7 cellular contexts compared by ENCODE assay signal in the genomic region with DNA sequence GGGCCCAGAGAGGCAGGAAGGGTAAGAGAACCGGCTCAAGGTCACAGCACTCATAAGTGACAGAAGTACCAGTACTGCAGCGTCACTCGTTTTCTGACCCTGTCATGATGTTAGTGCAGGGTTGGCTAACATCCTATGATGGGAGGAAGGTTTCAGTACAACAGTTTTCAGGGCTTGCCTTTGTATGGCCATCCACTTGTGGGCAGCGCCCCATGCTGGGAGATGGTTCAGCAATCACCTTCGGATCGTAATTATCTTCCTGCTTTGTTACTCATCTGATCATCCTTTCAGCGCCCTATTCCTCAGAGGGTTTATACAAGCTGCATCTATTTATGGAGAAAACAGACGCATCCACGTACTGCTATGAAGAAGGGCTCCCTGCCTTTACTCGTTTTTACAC. TPM values are rescaled to one million over a fixed set of nuclear protein-coding genes. Genes with fewer than 3 reads are reported as not detected.
DNase-seq lines count a peak whose midpoint lies in the region; TF ChIP-seq lines count a peak whose summit lies in the region.

No MANE protein-coding gene starts in this region.

- H3K79me2 ChIP-seq in SK-N-SH (ENCODE audit: insufficient read depth) = peaks cover 74% of the 10 kb centered on the region

- peak; percentile 78 for TF ChIP-seq RAD21 in SK-N-SH (IDR thresholded peaks at IDR 0.05; ENCODE audit: low read length)

- CTCF ChIA-PET in SK-N-SH (lab: Yijun Ruan, JAX) = interaction anchor here (0.9 to 5.0 kb wide), 19 partner anchors 13 to 338 kb away, joined by 3 to 31 read pairs (median 4); no protein-coding TSS in a partner anchor

- TF ChIP-seq CTCF in SK-N-SH (IDR thresholded peaks at IDR 0.05) = peak; percentile 63
- TF ChIP-seq CTCF in left ventricle myocardium inferior (IDR thresholded peaks at IDR 0.05; ENCODE audit: borderline replicate concordance) = no peak

- H3K4me1 ChIP-seq in HUES6 (ENCODE audit: control insufficient read depth, insufficient read depth, low read length) (peaks cover 34% of the 10 kb centered on the region), SK-N-SH (ENCODE audit: control insufficient read depth in 1 of 2, insufficient read depth in 2 of 2, low read depth in 1 of 2, low read length in 1 of 2) (peaks cover 16 to 45% of the 10 kb centered on the region in 2 experiments), left ventricle myocardium inferior (peaks cover 65% of the 10 kb centered on the region), subcutaneous abdominal adipose tissue (ENCODE audit: control insufficient read depth in 5 of 5, insufficient read depth in 5 of 5, low read length in 5 of 5) (peaks cover 2 to 42% (median 39%) of the 10 kb centered on the region in 5 donors)

- no peaks in the 10 kb centered on the region for H3K9me2 ChIP-seq in SK-N-SH

- peak overlapping the region; percentile 98 for H3K4me3 ChIP-seq in HUES6 (ENCODE audit: low read depth, low read length)
- H3K4me3 ChIP-seq in SK-N-SH (ENCODE audit: low read depth in 2 of 2, low read length in 1 of 2) = peak overlapping the region; percentile 83 to 97
- H3K4me3 ChIP-seq in left ventricle myocardium inferior = peak overlapping the region; percentile 92
- peak overlapping the region in 4 of 5 donors; percentile 5 to 81 (median 56) for H3K4me3 ChIP-seq in subcutaneous abdominal adipose tissue (ENCODE audit: low read depth in 1 of 5, low read length in 5 of 5)

- 5% methylated on average over 10 of the region's 10 CpGs for WGBS in SK-N-SH (ENCODE audit: low lambda C conversion rate)

- POLR2A ChIA-PET in SK-N-SH (lab: Yijun Ruan, JAX) = interaction anchor here (1.2 to 5.1 kb wide), 4 partner anchors 18 to 199 kb away, joined by 3 to 21 read pairs (median 5); no protein-coding TSS in a partner anchor

- H3F3A ChIP-seq in SK-N-SH (replicated peaks; ENCODE audit: insufficient read depth) = peaks cover 22% of the 10 kb centered on the region

- DNase-seq in SK-N-SH (peak; percentile 54), left ventricle myocardium inferior (no peak), NCI-H2196 (lab: John Stamatoyannopoulos, UW; ENCODE audit: unreplicated experiment) (no peak), OCI-M2 (lab: John Stamatoyannopoulos, UW; ENCODE audit: unreplicated experiment) (no peak)
- DNase-seq in NK-92 treated with Interleukin-12 subunit alpha and Interleukin-12 subunit beta, amount 100 ng/mL, for 24 hours (lab: John Stamatoyannopoulos, UW) = no peak

- no peaks in the 10 kb centered on the region for H3K9me3 ChIP-seq in HUES6 (ENCODE audit: control insufficient read depth, insufficient read depth, low read depth, low read length)
- no peaks in the 10 kb centered on the region for H3K9me3 ChIP-seq in SK-N-SH
- no peaks in the 10 kb centered on the region for H3K9me3 ChIP-seq in left ventricle myocardium inferior (replicated peaks)
- no peaks in the 10 kb centered on the region for H3K9me3 ChIP-seq in subcutaneous abdominal adipose tissue (ENCODE audit: control insufficient read depth in 5 of 5, low read length in 5 of 5)

- H3K9ac ChIP-seq in HUES6 (ENCODE audit: low read length) (peak overlapping the region; percentile 45), SK-N-SH (peak overlapping the region; percentile 94), subcutaneous abdominal adipose tissue (ENCODE audit: low read length in 5 of 5) (no peak overlapping the region)

- no peak overlapping the region for H3K27ac ChIP-seq in HUES6 (ENCODE audit: low read depth, low read length)
- H3K27ac ChIP-seq in SK-N-SH (ENCODE audit: low read depth in 2 of 2, low read length in 1 of 2) = peak overlapping the region; percentile 78 to 97
- peak overlapping the region; percentile 89 for H3K27ac ChIP-seq in left ventricle myocardium inferior (replicated peaks)
- no peak overlapping the region for H3K27ac ChIP-seq in subcutaneous abdominal adipose tissue (ENCODE audit: low read depth, low read length)

- no peak for TF ChIP-seq EP300 in SK-N-SH (IDR thresholded peaks at IDR 0.05; ENCODE audit: borderline replicate concordance in 1 of 2, low read depth in 1 of 2, low read length in 1 of 2)

- peak overlapping the region; percentile 91 for H3K4me2 ChIP-seq in SK-N-SH

- peaks cover 55% of the 10 kb centered on the region for H4K20me1 ChIP-seq in SK-N-SH (ENCODE audit: insufficient read depth)

- intact Hi-C loops in left ventricle myocardium inferior (cut with micrococcal nuclease) = loop anchor here (10.0 kb wide), 1 partner anchor 325 kb away; no protein-coding TSS in a partner anchor

- H2AFZ ChIP-seq in SK-N-SH (ENCODE audit: low read depth) = no peak overlapping the region

- peaks cover 20% of the 10 kb centered on the region; the same call in 1 of the 2 replicates for H3K36me3 ChIP-seq in HUES6 (ENCODE audit: control insufficient read depth, insufficient read depth, low read length)
- peaks cover 47 to 58% of the 10 kb centered on the region in 2 experiments for H3K36me3 ChIP-seq in SK-N-SH (replicated peaks in 1 of 2; ENCODE audit: control insufficient read depth in 1 of 2, insufficient read depth in 2 of 2, low read length in 1 of 2)
- no peaks in the 10 kb centered on the region for H3K36me3 ChIP-seq in left ventricle myocardium inferior
- no peaks in the 10 kb centered on the region for H3K36me3 ChIP-seq in subcutaneous abdominal adipose tissue (ENCODE audit: control insufficient read depth in 5 of 5, insufficient read depth in 5 of 5, low read length in 5 of 5)

- H3K27me3 ChIP-seq in HUES6 (ENCODE audit: control insufficient read depth, insufficient read depth, low read length) = no peaks in the 10 kb centered on the region
- H3K27me3 ChIP-seq in SK-N-SH (ENCODE audit: insufficient read depth) = no peaks in the 10 kb centered on the region
- H3K27me3 ChIP-seq in left ventricle myocardium inferior (ENCODE audit: low read depth) = no peaks in the 10 kb centered on the region
- H3K27me3 ChIP-seq in subcutaneous abdominal adipose tissue (ENCODE audit: control insufficient read depth in 5 of 5, insufficient read depth in 4 of 5, low read length in 5 of 5) = peaks cover 0 to 4% (median 0%) of the 10 kb centered on the region in 5 donors

TF ChIP-seq in SK-N-SH, 30 proteins besides CTCF, POLR2A, EP300 and RAD21:
- TF ChIP-seq SIN3A (IDR thresholded peaks at IDR 0.05; ENCODE audit: borderline replicate concordance, low read depth, low read length) (peak; percentile 65; the same call in 1 of the 2 replicates), USF2 (IDR thresholded peaks at IDR 0.05; ENCODE audit: borderline replicate concordance, low read depth, low read length) (no peak), GATA2 (CRISPR knock-in tag; IDR thresholded peaks at IDR 0.05) (0 out of 2 replicates have a peak, but pooled peaks have one; percentile 13), POLR2AphosphoS5 (IDR thresholded peaks at IDR 0.05; ENCODE audit: low read depth, low read length) (peak; percentile 50), SMC3 (IDR thresholded peaks at IDR 0.05; ENCODE audit: low read depth, low read length) (peak; percentile 63)

RNA-seq across cellular contexts. Expression of gene MAP1B, which starts 2.4 kb away (rescaled TPM):
- 47.5 and 48.5 TPM in 2 replicates for polyA plus RNA-seq in SK-N-SH (2012; rRNA removed)
- 59.8 and 60.6 TPM in 2 replicates for polyA plus RNA-seq in SK-N-SH (2012; cell fraction: cytosol; rRNA removed)
- 69.5 and 70.5 TPM in 2 replicates for polyA plus RNA-seq in SK-N-SH (2012; cell fraction: nucleus; rRNA removed)
- total RNA-seq in left ventricle myocardium inferior = 73.2 TPM

Comparison
In these comparisons a context has a peak if more than half of its experiments do, and no peak if none do; other contexts are left out.
1. H3K27ac ChIP-seq: peak in SK-N-SH (2 of 2) and left ventricle myocardium inferior (single experiment); none in HUES6 (single experiment) and subcutaneous abdominal adipose tissue (single experiment).
2. H3K9ac ChIP-seq: peak in HUES6 (single experiment) and SK-N-SH (single experiment); none in subcutaneous abdominal adipose tissue (0 of 5).
3. Peak in every context shown above with its lines, with median percentiles within 50 percentile points of each other: H3K4me3 ChIP-seq.